In the genomic region with DNA sequence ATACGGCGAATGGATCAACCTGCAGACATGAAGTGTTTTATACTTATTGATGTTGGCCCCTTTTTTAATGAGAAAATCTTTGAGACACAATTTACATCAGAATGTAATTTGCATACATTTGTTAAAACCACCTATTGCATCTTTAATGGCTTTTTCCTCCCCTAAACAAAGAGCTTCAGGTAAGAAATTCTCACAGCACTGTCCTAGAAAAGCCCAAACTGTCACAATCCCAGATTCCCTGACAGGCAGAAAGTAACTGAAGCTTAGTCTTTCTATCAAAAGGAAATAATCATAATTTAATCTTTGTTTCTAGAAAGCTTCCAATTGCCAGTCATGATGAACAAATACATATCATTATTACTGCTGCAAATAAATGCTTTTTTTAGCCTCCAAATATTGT, we compare ENCODE assay signal across 3 cellular contexts.
"Had no signal": no experiment of that assay in that cellular context is flagged by ENCODE, and none has a peak within 500 bp of the region (broad histone marks: within the 10 kb centered on the region; RNA-seq: fewer than 3 reads in every experiment).

No MANE protein-coding gene starts in this region.

- ATAC-seq: GM12878 had no signal

- H3K4me3 ChIP-seq: GM12878 had no signal

- DNase-seq: GDM1, GF-D8 had no signal
